In the genomic region with DNA sequence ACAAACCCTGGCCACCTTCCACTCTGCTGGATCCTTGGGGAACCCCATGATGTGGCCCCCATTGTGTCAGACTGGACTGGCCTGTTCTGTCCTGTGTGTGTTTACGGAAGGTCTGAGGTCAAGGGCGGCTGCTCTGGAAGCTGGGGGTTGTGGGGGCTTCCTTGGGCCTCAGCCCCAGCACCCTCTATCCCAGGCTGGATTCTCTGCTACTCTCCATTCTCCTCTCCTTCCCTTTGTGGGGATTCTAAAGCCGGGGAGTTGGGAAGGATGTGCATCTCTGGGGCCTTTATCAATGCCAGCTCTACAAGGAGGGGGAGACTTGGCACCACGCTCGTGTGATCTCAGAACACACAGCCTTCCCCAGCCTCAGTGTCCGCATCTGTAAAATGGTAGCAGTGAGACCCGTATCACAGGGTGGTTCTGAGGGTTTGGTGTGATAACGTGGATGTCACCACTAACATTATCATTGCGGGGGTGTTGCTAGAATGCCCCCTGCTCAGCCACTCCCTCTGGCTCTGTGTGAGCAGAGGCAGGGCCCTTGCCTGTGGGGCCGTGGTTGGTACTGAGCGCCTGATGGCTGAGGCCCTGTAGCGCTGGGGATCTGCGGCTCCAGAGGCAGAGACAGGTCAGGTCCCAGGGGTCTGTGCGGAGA, we compare ENCODE assay signal across 1 cellular context.
TF ChIP-seq lines count a peak whose summit lies in the region.

No MANE protein-coding gene starts in this region.

TF ChIP-seq in GM23338, 12 proteins besides CTCF, POLR2A, EP300 and RAD21 (continued from another document):
- TF ChIP-seq, protein P1, sequence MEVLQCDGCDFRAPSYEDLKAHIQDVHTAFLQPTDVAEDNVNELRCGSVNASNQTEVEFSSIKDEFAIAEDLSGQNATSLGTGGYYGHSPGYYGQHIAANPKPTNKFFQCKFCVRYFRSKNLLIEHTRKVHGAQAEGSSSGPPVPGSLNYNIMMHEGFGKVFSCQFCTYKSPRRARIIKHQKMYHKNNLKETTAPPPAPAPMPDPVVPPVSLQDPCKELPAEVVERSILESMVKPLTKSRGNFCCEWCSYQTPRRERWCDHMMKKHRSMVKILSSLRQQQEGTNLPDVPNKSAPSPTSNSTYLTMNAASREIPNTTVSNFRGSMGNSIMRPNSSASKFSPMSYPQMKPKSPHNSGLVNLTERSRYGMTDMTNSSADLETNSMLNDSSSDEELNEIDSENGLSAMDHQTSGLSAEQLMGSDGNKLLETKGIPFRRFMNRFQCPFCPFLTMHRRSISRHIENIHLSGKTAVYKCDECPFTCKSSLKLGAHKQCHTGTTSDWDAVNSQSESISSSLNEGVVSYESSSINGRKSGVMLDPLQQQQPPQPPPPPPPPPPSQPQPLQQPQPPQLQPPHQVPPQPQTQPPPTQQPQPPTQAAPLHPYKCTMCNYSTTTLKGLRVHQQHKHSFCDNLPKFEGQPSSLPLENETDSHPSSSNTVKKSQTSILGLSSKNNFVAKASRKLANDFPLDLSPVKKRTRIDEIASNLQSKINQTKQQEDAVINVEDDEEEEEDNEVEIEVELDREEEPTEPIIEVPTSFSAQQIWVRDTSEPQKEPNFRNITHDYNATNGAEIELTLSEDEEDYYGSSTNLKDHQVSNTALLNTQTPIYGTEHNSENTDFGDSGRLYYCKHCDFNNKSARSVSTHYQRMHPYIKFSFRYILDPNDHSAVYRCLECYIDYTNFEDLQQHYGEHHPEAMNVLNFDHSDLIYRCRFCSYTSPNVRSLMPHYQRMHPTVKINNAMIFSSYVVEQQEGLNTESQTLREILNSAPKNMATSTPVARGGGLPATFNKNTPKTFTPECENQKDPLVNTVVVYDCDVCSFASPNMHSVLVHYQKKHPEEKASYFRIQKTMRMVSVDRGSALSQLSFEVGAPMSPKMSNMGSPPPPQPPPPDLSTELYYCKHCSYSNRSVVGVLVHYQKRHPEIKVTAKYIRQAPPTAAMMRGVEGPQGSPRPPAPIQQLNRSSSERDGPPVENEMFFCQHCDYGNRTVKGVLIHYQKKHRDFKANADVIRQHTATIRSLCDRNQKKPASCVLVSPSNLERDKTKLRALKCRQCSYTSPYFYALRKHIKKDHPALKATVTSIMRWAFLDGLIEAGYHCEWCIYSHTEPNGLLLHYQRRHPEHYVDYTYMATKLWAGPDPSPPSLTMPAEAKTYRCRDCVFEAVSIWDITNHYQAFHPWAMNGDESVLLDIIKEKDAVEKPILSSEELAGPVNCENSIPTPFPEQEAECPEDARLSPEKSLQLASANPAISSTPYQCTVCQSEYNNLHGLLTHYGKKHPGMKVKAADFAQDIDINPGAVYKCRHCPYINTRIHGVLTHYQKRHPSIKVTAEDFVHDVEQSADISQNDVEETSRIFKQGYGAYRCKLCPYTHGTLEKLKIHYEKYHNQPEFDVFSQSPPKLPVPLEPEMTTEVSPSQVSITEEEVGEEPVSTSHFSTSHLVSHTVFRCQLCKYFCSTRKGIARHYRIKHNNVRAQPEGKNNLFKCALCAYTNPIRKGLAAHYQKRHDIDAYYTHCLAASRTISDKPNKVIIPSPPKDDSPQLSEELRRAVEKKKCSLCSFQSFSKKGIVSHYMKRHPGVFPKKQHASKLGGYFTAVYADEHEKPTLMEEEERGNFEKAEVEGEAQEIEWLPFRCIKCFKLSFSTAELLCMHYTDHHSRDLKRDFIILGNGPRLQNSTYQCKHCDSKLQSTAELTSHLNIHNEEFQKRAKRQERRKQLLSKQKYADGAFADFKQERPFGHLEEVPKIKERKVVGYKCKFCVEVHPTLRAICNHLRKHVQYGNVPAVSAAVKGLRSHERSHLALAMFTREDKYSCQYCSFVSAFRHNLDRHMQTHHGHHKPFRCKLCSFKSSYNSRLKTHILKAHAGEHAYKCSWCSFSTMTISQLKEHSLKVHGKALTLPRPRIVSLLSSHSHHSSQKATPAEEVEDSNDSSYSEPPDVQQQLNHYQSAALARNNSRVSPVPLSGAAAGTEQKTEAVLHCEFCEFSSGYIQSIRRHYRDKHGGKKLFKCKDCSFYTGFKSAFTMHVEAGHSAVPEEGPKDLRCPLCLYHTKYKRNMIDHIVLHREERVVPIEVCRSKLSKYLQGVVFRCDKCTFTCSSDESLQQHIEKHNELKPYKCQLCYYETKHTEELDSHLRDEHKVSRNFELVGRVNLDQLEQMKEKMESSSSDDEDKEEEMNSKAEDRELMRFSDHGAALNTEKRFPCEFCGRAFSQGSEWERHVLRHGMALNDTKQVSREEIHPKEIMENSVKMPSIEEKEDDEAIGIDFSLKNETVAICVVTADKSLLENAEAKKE (CRISPR knock-in tag; IDR thresholded peaks at IDR 0.05) = no peak
- no peak for TF ChIP-seq EZH2 (IDR thresholded peaks at IDR 0.05; ENCODE audit: low read depth, unreplicated experiment)
- TF ChIP-seq ZNF331 (CRISPR knock-in tag; IDR thresholded peaks at IDR 0.05; ENCODE audit: low read depth) = no peak
- TF ChIP-seq JUNB (IDR thresholded peaks at IDR 0.05; ENCODE audit: unreplicated experiment) = no peak
- TF ChIP-seq CREB1 (CRISPR knock-in tag; IDR thresholded peaks at IDR 0.05; ENCODE audit: low read depth) = no peak
